Comparison of ENCODE assay signal across 16 cellular contexts in genomic region chr5:54017580-54017979, GRCh38.
"Had no signal": no experiment of that assay in that cellular context is flagged by ENCODE, and none has a peak within 500 bp of the region (broad histone marks: within the 10 kb centered on the region; RNA-seq: fewer than 3 reads in every experiment).

No MANE protein-coding gene starts in this region.

- H3K4me3 ChIP-seq: body of pancreas, colonic mucosa, esophagus squamous epithelium, hepatocyte, ovary, testis had no signal

- ATAC-seq: activated CD4-positive, CD25-positive, alpha-beta regulatory T cell treated with anti-CD3 and anti-CD28 coated beads, Interleukin-2, amount 50 U/mL, for 24 hours; body of pancreas; left ventricle myocardium superior; sciatic nerve; stimulated activated naive CD8-positive, alpha-beta T cell treated with anti-CD3 and anti-CD28 coated beads, Interleukin-15, amount 100 ng/mL, for 72 hours had no signal

- H3K36me3 ChIP-seq: colonic mucosa, ovary had no signal

- H3K27ac Mint-ChIP-seq: activated naive CD8-positive, alpha-beta T cell treated with anti-CD3 and anti-CD28 coated beads for 36 hours; activated T-helper 1 cell treated with anti-CD3 and anti-CD28 coated beads, Interleukin-12 subunit alpha, Interleukin-12 subunit beta, Interleukin-2, Interleukin-4 antibody, amounts not matched to agents 30 ng/mL and 10 ng/mL and 1 ng/mL, durations not matched to agents 14 hours and 24 hours and 36 hours had no signal

- H3K27me3 ChIP-seq: body of pancreas, colonic mucosa, esophagus squamous epithelium, hepatocyte, ovary, testis had no signal

- H3K4me3 Mint-ChIP-seq: activated naive CD8-positive, alpha-beta T cell treated with anti-CD3 and anti-CD28 coated beads for 36 hours; activated T-helper 1 cell treated with anti-CD3 and anti-CD28 coated beads, Interleukin-12 subunit alpha, Interleukin-12 subunit beta, Interleukin-2, Interleukin-4 antibody, amounts not matched to agents 30 ng/mL and 10 ng/mL and 1 ng/mL, durations not matched to agents 14 hours and 24 hours and 36 hours; stimulated activated naive CD8-positive, alpha-beta T cell treated with anti-CD3 and anti-CD28 coated beads, Interleukin-15, amount 100 ng/mL, for 72 hours had no signal

- H2AFZ ChIP-seq: hepatocyte had no signal

- FAIRE-seq: endothelial cell of umbilical vein had no signal

- H3K27ac ChIP-seq: body of pancreas, colonic mucosa, esophagus squamous epithelium, hepatocyte, ovary, testis had no signal

- H3K27me3 Mint-ChIP-seq: activated naive CD8-positive, alpha-beta T cell treated with anti-CD3 and anti-CD28 coated beads for 36 hours; stimulated activated naive CD8-positive, alpha-beta T cell treated with anti-CD3 and anti-CD28 coated beads, Interleukin-15, amount 100 ng/mL, for 72 hours had no signal

- DNase-seq: activated naive CD8-positive, alpha-beta T cell treated with anti-CD3 and anti-CD28 coated beads for 36 hours; amygdala; body of pancreas; central memory CD4-positive, alpha-beta T cell; colonic mucosa; esophagus squamous epithelium; kidney glomerular epithelial cell; left ventricle myocardium superior; ovary; stimulated activated naive CD8-positive, alpha-beta T cell treated with anti-CD3 and anti-CD28 coated beads, Interleukin-15, amount 100 ng/mL, for 72 hours; testis had no signal

- H3K9me3 ChIP-seq: colonic mucosa, ovary, testis had no signal

- H3K4me2 ChIP-seq: hepatocyte had no signal

- H3K4me1 ChIP-seq: body of pancreas, colonic mucosa, esophagus squamous epithelium, testis had no signal
